18 cellular contexts compared by ENCODE assay signal in genomic region chr12:22935501-22935900, GRCh38.
DNase-seq lines count a peak whose midpoint lies in the region; ATAC-seq, FAIRE-seq and TF ChIP-seq lines count a peak whose summit lies in the region.
"Had no signal": no experiment of that assay in that cellular context is flagged by ENCODE, and none has a peak within 500 bp of the region (broad histone marks: within the 10 kb centered on the region; RNA-seq: fewer than 3 reads in every experiment).

No MANE protein-coding gene starts in this region.

- no peak overlapping the region for H3K27ac ChIP-seq in K562 (ENCODE audit: extremely low read depth, low read depth, low read length)
- no peak overlapping the region for H3K27ac ChIP-seq in body of pancreas
- H3K27ac ChIP-seq: esophagus squamous epithelium, prostate gland, uterus, VCaP had no signal

- H4K20me1 ChIP-seq in K562 (replicated peaks; ENCODE audit: control insufficient read depth, insufficient read depth, low read length), result no peaks in the 10 kb centered on the region

- TF ChIP-seq POLR2A in K562 (conservative IDR thresholded peaks at IDR 0.05) (no peak), body of pancreas (IDR thresholded peaks at IDR 0.05) (no peak)

- no peaks in the 10 kb centered on the region for H3K36me3 ChIP-seq in MG63
- H3K36me3 ChIP-seq in K562 (ENCODE audit: control insufficient read depth, insufficient read depth, low read length), result no peaks in the 10 kb centered on the region
- no peaks in the 10 kb centered on the region for H3K36me3 ChIP-seq in body of pancreas (replicated peaks in 1 of 2; ENCODE audit: insufficient read depth in 1 of 2, low read depth in 2 of 2)
- H3K36me3 ChIP-seq: esophagus squamous epithelium, prostate gland, uterus had no signal

- peak; percentile 2 for DNase-seq in AG08395 (ENCODE audit: low spot score)
- DNase-seq in MG63, result peak; percentile 23
- no peak for DNase-seq in K562 (ENCODE audit: extremely low read depth in 1 of 4, low spot score in 3 of 4)
- DNase-seq in hepatic stellate cell (ENCODE audit: low spot score), result peak; percentile 19
- DNase-seq in body of pancreas, result no peak
- DNase-seq in mesenteric fat pad (ENCODE audit: low spot score), result no peak
- DNase-seq in stimulated activated CD4-positive, alpha-beta T cell treated with anti-CD3 and anti-CD28 coated beads, Interleukin-4, amount 100 ng/mL, for 24 hours, result no peak
- DNase-seq in NCI-H2171 treated with DMSO at 0.1 percent for 48 hours (lab: John Stamatoyannopoulos, UW), result no peak
- DNase-seq: activated effector memory CD4-positive, alpha-beta T cell treated with anti-CD3 and anti-CD28 coated beads, Interleukin-2, amount 50 U/mL, for 16 hours; dermis blood vessel endothelial cell; esophagus squamous epithelium; NCI-H1694 treated with DMSO at 0.1 percent for 48 hours; NCI-H524 treated with DMSO at 0.1 percent for 48 hours; stimulated activated CD4-positive, alpha-beta T cell treated with anti-CD3 and anti-CD28 coated beads, Interleukin-12 subunit alpha, Interleukin-12 subunit beta, amount 100 ng/mL, for 4 hours; uterus had no signal

- POLR2A ChIA-PET in K562 (lab: Yijun Ruan, JAX), result no interaction called here

- no peak for TF ChIP-seq EP300 in K562 (IDR thresholded peaks at IDR 0.05; ENCODE audit: low read length)

- BruUV-seq in K562 (replicated peaks; lab: Mats Ljungman, UMichigan), result no TSS peak

- no peak for FAIRE-seq in K562 (lab: Jason Lieb, UNC)

- peak overlapping the region; percentile 33 for H3K4me3 ChIP-seq in MG63
- no peak overlapping the region for H3K4me3 ChIP-seq in K562
- no peak overlapping the region for H3K4me3 ChIP-seq in body of pancreas
- H3K4me3 ChIP-seq: prostate gland, uterus had no signal

- H3K27me3 ChIP-seq in MG63 (no peaks in the 10 kb centered on the region), K562 (ENCODE audit: control insufficient read depth in 2 of 2, insufficient read depth in 2 of 2, low read length in 2 of 2) (peaks cover 11 to 18% of the 10 kb centered on the region in 2 experiments; a peak in 4 of 5 replicates), body of pancreas (no peaks in the 10 kb centered on the region)
- H3K27me3 ChIP-seq: esophagus squamous epithelium, uterus had no signal

- peak overlapping the region; percentile 11; the same call in 1 of the 2 replicates for H3K4me2 ChIP-seq in K562 (ENCODE audit: insufficient read depth, low read length)

- intact Hi-C loops in K562 (cut with micrococcal nuclease) (no loop called here), body of pancreas (cut with DNase I) (no loop called here)

- CTCF ChIA-PET in K562 (lab: Yijun Ruan, JAX; ENCODE audit: low intra/inter-chr PET ratio), result no interaction called here

- no peaks in the 10 kb centered on the region; the same call in 1 of the 2 replicates for H3K9me3 ChIP-seq in MG63
- no peaks in the 10 kb centered on the region; the same call in 1 of the 2 replicates for H3K9me3 ChIP-seq in K562 (replicated peaks; ENCODE audit: control insufficient read depth, insufficient read depth, low read depth, low read length)
- no peaks in the 10 kb centered on the region for H3K9me3 ChIP-seq in body of pancreas
- H3K9me3 ChIP-seq: esophagus squamous epithelium, prostate gland, uterus had no signal

- H2AFZ ChIP-seq in K562 (ENCODE audit: low read depth, low read length), result 0 out of 2 replicates have a peak overlapping the region, but pooled peaks have one; percentile 45

- H3K9ac ChIP-seq in K562 (ENCODE audit: insufficient read depth in 1 of 2, low read depth in 2 of 2, low read length in 2 of 2), result no peak overlapping the region

- H3K4me1 ChIP-seq in K562 (replicated peaks in 1 of 2; ENCODE audit: control insufficient read depth in 2 of 2, insufficient read depth in 2 of 2, low read length in 2 of 2), result no peaks in the 10 kb centered on the region
- no peaks in the 10 kb centered on the region for H3K4me1 ChIP-seq in body of pancreas
- H3K4me1 ChIP-seq: esophagus squamous epithelium, prostate gland, uterus had no signal

- in situ Hi-C loops in K562 (cut with MboI), result no loop called here

- no peak for TF ChIP-seq RAD21 in K562 (CRISPR knock-in tag; conservative IDR thresholded peaks at IDR 0.05 in 1 of 2, IDR thresholded peaks at IDR 0.05 in 1 of 2)

- no peaks in the 10 kb centered on the region for H3K79me2 ChIP-seq in K562 (ENCODE audit: control insufficient read depth, insufficient read depth, low read length)

- 2% methylated on average over 7 of the region's 7 CpGs for WGBS in K562 (ENCODE audit: insufficient coverage, low coverage, missing lambda C conversion rate)
- 66 to 69% methylated on average over 7 of the region's 7 CpGs for WGBS in body of pancreas, 2 donors

- TF ChIP-seq CTCF in K562 (IDR thresholded peaks at IDR 0.05 in 2 of 3, conservative IDR thresholded peaks at IDR 0.05 in 1 of 3; ENCODE audit: insufficient read depth in 2 of 3, low read depth in 1 of 3, low read length in 3 of 3) (no peak), body of pancreas (IDR thresholded peaks at IDR 0.05) (no peak)

- H3K9me1 ChIP-seq in K562 (ENCODE audit: control insufficient read depth, insufficient read depth, low read length), result no peaks in the 10 kb centered on the region

- ATAC-seq in K562 (no peak), body of pancreas (no peak)
- ATAC-seq: Panc1 had no signal

TF ChIP-seq in K562, 482 proteins besides CTCF, POLR2A, EP300 and RAD21 (continues in another document):
- no peak for TF ChIP-seq ZNF444 (CRISPR knock-in tag; IDR thresholded peaks at IDR 0.05)
- no peak for TF ChIP-seq ZNF41 (CRISPR knock-in tag; conservative IDR thresholded peaks at IDR 0.05)
- no peak for TF ChIP-seq BCLAF1 (IDR thresholded peaks at IDR 0.05; ENCODE audit: borderline replicate concordance in 1 of 2, control insufficient read depth in 1 of 2, low read depth in 2 of 2, low read length in 1 of 2)
- TF ChIP-seq ZNF696 (CRISPR knock-in tag; conservative IDR thresholded peaks at IDR 0.05), result no peak
- TF ChIP-seq CUX1 (CRISPR knock-in tag; IDR thresholded peaks at IDR 0.05), result no peak
- TF ChIP-seq PPARD (CRISPR knock-in tag; IDR thresholded peaks at IDR 0.05), result no peak
- no peak for TF ChIP-seq EWSR1 (IDR thresholded peaks at IDR 0.05; ENCODE audit: borderline replicate concordance, low read depth, partially characterized antibody)

Comparison
In these comparisons a context has a peak if more than half of its experiments do, and no peak if none do; other contexts are left out.
1. DNase-seq: peak in AG08395 (single experiment), MG63 (single experiment) and hepatic stellate cell (single experiment); none in K562 (0 of 4), body of pancreas (0 of 4), mesenteric fat pad (single experiment), stimulated activated CD4-positive, alpha-beta T cell treated with anti-CD3 and anti-CD28 coated beads, Interleukin-4, amount 100 ng/mL, for 24 hours (single experiment) and NCI-H2171 treated with DMSO at 0.1 percent for 48 hours (single experiment).